ENCODE assay signal across 1 cellular context in the genomic region with DNA sequence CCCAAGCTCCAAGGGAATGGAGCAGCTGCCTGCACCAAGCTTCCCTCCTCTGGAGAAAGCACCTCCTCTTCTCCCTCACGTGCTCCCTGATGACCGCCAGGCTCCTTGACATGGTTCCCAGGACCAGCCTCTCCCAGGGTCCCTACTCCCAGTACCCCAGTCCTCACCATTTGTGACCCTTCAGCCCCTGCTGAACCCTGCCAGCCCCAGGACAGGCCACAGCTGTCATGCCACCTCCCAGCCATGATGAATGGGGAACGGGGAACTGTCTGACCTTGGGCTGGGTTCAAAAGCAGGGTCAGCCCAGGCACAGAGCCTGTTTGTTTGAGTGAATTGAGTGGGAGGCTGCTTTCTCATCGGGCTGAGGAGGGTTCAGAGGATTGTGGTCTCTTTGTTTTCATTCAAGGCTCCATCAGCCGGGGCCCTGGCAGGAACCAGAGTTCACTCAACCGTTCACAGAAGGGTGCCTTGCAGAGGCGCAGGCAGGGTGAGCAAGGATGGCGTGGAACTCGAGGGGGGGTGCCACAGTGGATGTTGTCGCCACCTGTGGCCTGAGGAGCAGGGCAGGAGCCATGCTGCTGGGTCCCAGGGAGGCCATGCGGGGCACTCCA.
TF ChIP-seq lines count a peak whose summit lies in the region.

No MANE protein-coding gene starts in this region.

TF ChIP-seq in HepG2, 621 proteins besides CTCF, POLR2A, EP300 and RAD21:
- TF ChIP-seq ZNF687 (CRISPR knock-in tag; IDR thresholded peaks at IDR 0.05) (peak; percentile 17; the same call in 1 of the 2 replicates), HOXD1 (CRISPR knock-in tag; IDR thresholded peaks at IDR 0.05) (peak; percentile 98), ZNF761 (CRISPR knock-in tag; conservative IDR thresholded peaks at IDR 0.05) (0 out of 2 replicates have a peak, but pooled peaks have one; percentile 32), MEIS2 (CRISPR knock-in tag; IDR thresholded peaks at IDR 0.05) (peak; percentile 95), JUN (CRISPR knock-in tag; IDR thresholded peaks at IDR 0.05) (no peak), EED (CRISPR knock-in tag; IDR thresholded peaks at IDR 0.05) (no peak), HNF4A (CRISPR knock-in tag; IDR thresholded peaks at IDR 0.05) (peak; percentile 50), SOX13 (IDR thresholded peaks at IDR 0.05) (no peak), SOX13 (CRISPR knock-in tag; conservative IDR thresholded peaks at IDR 0.05 in 1 of 2, IDR thresholded peaks at IDR 0.05 in 1 of 2) (peak in 1 of 2 experiments; percentile 22; a peak in 1 of 4 replicates), PREB (CRISPR knock-in tag; IDR thresholded peaks at IDR 0.05) (no peak), NR2F6 (IDR thresholded peaks at IDR 0.05) (peak; percentile 43), NR2F6 (CRISPR knock-in tag; IDR thresholded peaks at IDR 0.05) (no peak), NFRKB (IDR thresholded peaks at IDR 0.05) (no peak), NFKB2 (CRISPR knock-in tag; IDR thresholded peaks at IDR 0.05; ENCODE audit: borderline replicate concordance) (0 out of 2 replicates have a peak, but pooled peaks have one; percentile 6), MEIS1 (CRISPR knock-in tag; IDR thresholded peaks at IDR 0.05; ENCODE audit: borderline replicate concordance) (peak; percentile 95), ZMYM4 (CRISPR knock-in tag; IDR thresholded peaks at IDR 0.05) (no peak), ZEB1 (IDR thresholded peaks at IDR 0.05; ENCODE audit: insufficient replicate concordance, low read depth) (no peak), HNRNPL (IDR thresholded peaks at IDR 0.05; ENCODE audit: low read depth, low read length) (0 out of 2 replicates have a peak, but pooled peaks have one; percentile 38), SMAD1 (CRISPR knock-in tag; IDR thresholded peaks at IDR 0.05; ENCODE audit: borderline replicate concordance, low read depth) (no peak), MBD4 (IDR thresholded peaks at IDR 0.05; ENCODE audit: borderline replicate concordance, low read length) (no peak), RARA (CRISPR knock-in tag; IDR thresholded peaks at IDR 0.05) (0 out of 2 replicates have a peak, but pooled peaks have one; percentile 20), RXRA (CRISPR knock-in tag; IDR thresholded peaks at IDR 0.05) (peak; percentile 59; the same call in 1 of the 2 replicates), HOXA5 (CRISPR knock-in tag; IDR thresholded peaks at IDR 0.05) (peak; percentile 95), ZNF746 (CRISPR knock-in tag; IDR thresholded peaks at IDR 0.05) (no peak), NR2C2 (CRISPR knock-in tag; IDR thresholded peaks at IDR 0.05; ENCODE audit: borderline replicate concordance) (no peak)
- TF ChIP-seq, protein P1, sequence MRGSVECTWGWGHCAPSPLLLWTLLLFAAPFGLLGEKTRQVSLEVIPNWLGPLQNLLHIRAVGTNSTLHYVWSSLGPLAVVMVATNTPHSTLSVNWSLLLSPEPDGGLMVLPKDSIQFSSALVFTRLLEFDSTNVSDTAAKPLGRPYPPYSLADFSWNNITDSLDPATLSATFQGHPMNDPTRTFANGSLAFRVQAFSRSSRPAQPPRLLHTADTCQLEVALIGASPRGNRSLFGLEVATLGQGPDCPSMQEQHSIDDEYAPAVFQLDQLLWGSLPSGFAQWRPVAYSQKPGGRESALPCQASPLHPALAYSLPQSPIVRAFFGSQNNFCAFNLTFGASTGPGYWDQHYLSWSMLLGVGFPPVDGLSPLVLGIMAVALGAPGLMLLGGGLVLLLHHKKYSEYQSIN (CRISPR knock-in tag; IDR thresholded peaks at IDR 0.05; ENCODE audit: borderline replicate concordance): no peak
